8 cellular contexts compared by ENCODE assay signal in genomic region chr6:27838513-27839302, GRCh38.
DNase-seq lines count a peak whose midpoint lies in the region; ATAC-seq and TF ChIP-seq lines count a peak whose summit lies in the region.
"Not testable (repeated sequence)": the region's sequence is repeated elsewhere in the genome, so short reads cannot be mapped to it uniquely, and the experiment has no call there.

No MANE protein-coding gene starts in this region.

- peak overlapping the region; percentile 97 to 99 (median 98) for H3K27ac ChIP-seq in upper lobe of left lung

- not testable (repeated sequence) for H3K27me3 ChIP-seq in upper lobe of left lung

- ATAC-seq in HG03025 (IDR thresholded peaks at IDR 0.05; ENCODE audit: low FRiP score, unreplicated experiment) = peak; percentile 15
- peak; percentile 52 to 81 for ATAC-seq in upper lobe of left lung (ENCODE audit: low FRiP score in 2 of 2)

- WGBS in upper lobe of left lung, 2 donors = 0 to 2% methylated on average over 17 to 48 of the region's 48 CpGs

- not testable (repeated sequence) for H3K9me3 ChIP-seq in iPS-18c (ENCODE audit: control insufficient read depth, insufficient read depth, low read length); upper lobe of left lung

- DNase-seq in NCI-H748 (lab: John Stamatoyannopoulos, UW; ENCODE audit: unreplicated experiment) = peak; percentile 81
- DNase-seq in activated CD4-positive, alpha-beta T cell treated with anti-CD3 and anti-CD28 coated beads, Interleukin-2, amount 50 U/mL, for 4 hours = peak; percentile 23 to 45
- peak; percentile 38 for DNase-seq in choroid plexus epithelial cell (ENCODE audit: low read depth)
- DNase-seq in pons (ENCODE audit: low spot score) = peak; percentile 27
- DNase-seq in upper lobe of left lung = peak; percentile 79 to 91

- peak overlapping the region; percentile 61 for H3K4me3 ChIP-seq in GM12875 (ENCODE audit: low read depth, low read length)
- H3K4me3 ChIP-seq in choroid plexus epithelial cell (ENCODE audit: low read depth, low read length) = peak overlapping the region; percentile 82
- peak overlapping the region; percentile 70 for H3K4me3 ChIP-seq in iPS-18c (ENCODE audit: insufficient read depth, low read depth, low read length)
- peak overlapping the region; percentile 61 to 82 (median 69) for H3K4me3 ChIP-seq in upper lobe of left lung

- not testable (repeated sequence) for H3K36me3 ChIP-seq in upper lobe of left lung

- TF ChIP-seq POLR2A in upper lobe of left lung (IDR thresholded peaks at IDR 0.05) = peak; percentile 4 to 94 (median 84)

- peaks cover 7 to 21% (median 18%) of the 10 kb centered on the region in 4 donors for H3K4me1 ChIP-seq in upper lobe of left lung

- not testable (repeated sequence) for TF ChIP-seq CTCF in GM12875 (IDR thresholded peaks at IDR 0.05; ENCODE audit: borderline replicate concordance, insufficient read depth, low read depth, low read length)
- TF ChIP-seq CTCF in choroid plexus epithelial cell (conservative IDR thresholded peaks at IDR 0.05; ENCODE audit: low read depth, low read length) (peak; percentile 1), upper lobe of left lung (IDR thresholded peaks at IDR 0.05) (peak in 4 of 6 experiments; percentile 23 to 43 (median 28))

- not testable (repeated sequence) for TF ChIP-seq EP300 in upper lobe of left lung (IDR thresholded peaks at IDR 0.05)

Comparison
In these comparisons a context has a peak if more than half of its experiments do, and no peak if none do; other contexts are left out.
1. Peak in every context shown above with its lines: DNase-seq, ATAC-seq, H3K4me3 ChIP-seq and H3K27ac ChIP-seq.
2. DNase-seq: peak in every context shown above with its lines; median percentile 85 in upper lobe of left lung; 81 in NCI-H748; 38 in choroid plexus epithelial cell; 34 in activated CD4-positive, alpha-beta T cell treated with anti-CD3 and anti-CD28 coated beads, Interleukin-2, amount 50 U/mL, for 4 hours; 27 in pons.